In genomic region chr16:73671102-73671501, GRCh38 we compare ENCODE assay signal across 20 cellular contexts.
DNase-seq lines count a peak whose midpoint lies in the region; ATAC-seq, FAIRE-seq and TF ChIP-seq lines count a peak whose summit lies in the region.
"Had no signal": no experiment of that assay in that cellular context is flagged by ENCODE, and none has a peak within 500 bp of the region (broad histone marks: within the 10 kb centered on the region; RNA-seq: fewer than 3 reads in every experiment).

No MANE protein-coding gene starts in this region.

- 44 to 57% (median 46%) methylated on average over 8 of the region's 8 CpGs for WGBS in stomach, 5 donors

- ATAC-seq in GM21737 (IDR thresholded peaks at IDR 0.05; ENCODE audit: unreplicated experiment) = no peak
- ATAC-seq: Panc1 had no signal

- DNase-seq in NCI-H1417 treated with DMSO at 0.1 percent for 48 hours (lab: John Stamatoyannopoulos, UW) (peak; percentile 50), coronary artery (ENCODE audit: low spot score) (no peak), HTR-8/SVneo (ENCODE audit: insufficient read length, low spot score) (no peak), stomach (no peak)
- DNase-seq: ACHN; C1 segment of cervical spinal cord; CD8-positive, alpha-beta memory T cell; MV-4-11; NCI-H1930; NCI-H2171; NCI-H446 treated with DMSO at 0.1 percent for 48 hours had no signal

- H3K9me3 ChIP-seq in stomach = peaks cover 0 to 7% (median 6%) of the 10 kb centered on the region in 4 donors
- H3K9me3 ChIP-seq: SJSA1 had no signal

- intact Hi-C loops in stomach (cut with DNase I; ENCODE audit: low total_unique reads) = no loop called here

- H3K36me3 Mint-ChIP-seq in brain = no peaks in the 10 kb centered on the region
- H3K36me3 Mint-ChIP-seq in nephron (ENCODE audit: low read depth) = no peaks in the 10 kb centered on the region
- H3K36me3 Mint-ChIP-seq: CD8-positive, alpha-beta memory T cell had no signal

- no peak for TF ChIP-seq POLR2A in stomach (IDR thresholded peaks at IDR 0.05)

- no peak for TF ChIP-seq EP300 in stomach (IDR thresholded peaks at IDR 0.05)

- peaks cover 0 to 11% (median 3%) of the 10 kb centered on the region in 5 experiments for H3K9me3 Mint-ChIP-seq in brain
- H3K9me3 Mint-ChIP-seq in nephron = peaks cover 4% of the 10 kb centered on the region

- peak overlapping the region in 3 of 5 experiments; percentile 51 to 78 (median 77) for H3K27ac Mint-ChIP-seq in brain
- peak overlapping the region; percentile 38 to 67 (median 48) for H3K27ac Mint-ChIP-seq in nephron
- H3K27ac Mint-ChIP-seq: CD8-positive, alpha-beta memory T cell had no signal

- peaks cover 0 to 5% (median 0%) of the 10 kb centered on the region in 4 donors for H3K4me1 ChIP-seq in stomach
- H3K4me1 ChIP-seq: SJSA1 had no signal

- no peak for FAIRE-seq in HTR-8/SVneo (lab: Jason Lieb, UNC)
- FAIRE-seq: D721Med, GM12891, GM18507 had no signal

- H3K4me3 Mint-ChIP-seq in brain (peak overlapping the region; percentile 8 to 81 (median 45)), nephron (peak overlapping the region; percentile 15 to 31 (median 29))
- H3K4me3 Mint-ChIP-seq: CD8-positive, alpha-beta memory T cell had no signal

- TF ChIP-seq CTCF in brain (conservative IDR thresholded peaks at IDR 0.05) (no peak), nephron (IDR thresholded peaks at IDR 0.05; ENCODE audit: unreplicated experiment in 3 of 3) (no peak), coronary artery (IDR thresholded peaks at IDR 0.05) (no peak), stomach (IDR thresholded peaks at IDR 0.05) (no peak)

- peaks cover 11% of the 10 kb centered on the region for H3K27me3 Mint-ChIP-seq in brain
- H3K27me3 Mint-ChIP-seq in nephron (ENCODE audit: low read depth) = no peaks in the 10 kb centered on the region
- H3K27me3 Mint-ChIP-seq: CD8-positive, alpha-beta memory T cell had no signal

- H3K27ac ChIP-seq in coronary artery = no peak overlapping the region
- H3K27ac ChIP-seq in stomach = no peak overlapping the region
- H3K27ac ChIP-seq: KMS-11, SJSA1 had no signal

- H3K36me3 ChIP-seq in stomach = no peaks in the 10 kb centered on the region
- H3K36me3 ChIP-seq: SJSA1 had no signal

- H3K4me3 ChIP-seq in coronary artery (no peak overlapping the region), stomach (no peak overlapping the region)
- H3K4me3 ChIP-seq: SJSA1 had no signal

- H3K27me3 ChIP-seq in stomach = no peaks in the 10 kb centered on the region
- H3K27me3 ChIP-seq: SJSA1 had no signal

- H3K4me1 Mint-ChIP-seq in brain = peaks cover 25% of the 10 kb centered on the region
- peaks cover 6% of the 10 kb centered on the region for H3K4me1 Mint-ChIP-seq in nephron
- H3K4me1 Mint-ChIP-seq: CD8-positive, alpha-beta memory T cell had no signal
